8 cellular contexts compared by ENCODE assay signal in the genomic region with DNA sequence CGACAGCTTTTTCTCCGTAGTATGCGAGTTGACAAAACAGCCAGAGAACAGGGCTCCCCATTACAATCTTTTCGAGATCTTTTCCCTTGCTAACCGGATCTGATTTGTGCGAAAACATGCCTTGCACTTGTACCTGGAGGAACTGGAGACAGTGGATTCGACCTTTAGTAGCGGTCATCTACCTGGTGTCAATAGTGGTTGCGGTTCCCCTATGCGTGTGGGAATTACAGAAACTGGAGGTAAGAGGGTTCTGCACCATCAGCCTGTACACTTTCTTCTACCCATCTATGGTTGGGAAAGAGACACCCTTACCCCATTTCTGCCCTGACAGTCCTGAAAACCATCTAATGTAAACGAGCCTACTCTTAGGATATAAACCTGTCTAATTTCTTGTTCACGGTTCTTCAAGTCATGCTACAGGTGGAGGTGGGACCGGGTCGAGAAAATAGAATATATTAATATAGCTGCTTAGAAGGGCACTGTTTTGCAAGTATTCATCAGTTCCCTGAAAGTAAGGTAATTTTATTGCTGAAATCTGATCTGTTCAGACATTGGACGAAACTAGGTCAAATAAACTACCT. TPM values are rescaled to one million over a fixed set of nuclear protein-coding genes. Genes with fewer than 3 reads are reported as not detected.
DNase-seq lines count a peak whose midpoint lies in the region; ATAC-seq and TF ChIP-seq lines count a peak whose summit lies in the region.

No MANE protein-coding gene starts in this region.

- H3K36me3 Mint-ChIP-seq in brain: peaks cover 24% of the 10 kb centered on the region
- H3K36me3 Mint-ChIP-seq in memory B cell: peaks cover 16% of the 10 kb centered on the region

- peak overlapping the region; percentile 87 for H2AFZ ChIP-seq in ACC112 (ENCODE audit: low read length, unreplicated experiment)

- DNase-seq in memory B cell (ENCODE audit: low spot score in 2 of 2) (no peak), hypothalamus (lab: John Stamatoyannopoulos, UW) (no peak), AML-193 (lab: John Stamatoyannopoulos, UW) (no peak), T1000 (lab: John Stamatoyannopoulos, UW) (no peak)

- H3K27me3 ChIP-seq in ACC112 (ENCODE audit: insufficient read depth, low read length): no peaks in the 10 kb centered on the region

- peaks cover 19% of the 10 kb centered on the region for H3K27me3 Mint-ChIP-seq in brain
- H3K27me3 Mint-ChIP-seq in memory B cell: no peaks in the 10 kb centered on the region

- peaks cover 7% of the 10 kb centered on the region for H3K4me1 ChIP-seq in ACC112 (ENCODE audit: control insufficient read depth, insufficient read depth, low read length, unreplicated experiment)

- no peaks in the 10 kb centered on the region for H3K9me3 Mint-ChIP-seq in brain
- no peaks in the 10 kb centered on the region for H3K9me3 Mint-ChIP-seq in memory B cell

- peak overlapping the region; percentile 84 for H3K4me3 ChIP-seq in ACC112 (ENCODE audit: low read depth, low read length)

- peaks cover 4% of the 10 kb centered on the region; the same call in 1 of the 2 replicates for H3K36me3 ChIP-seq in ACC112 (ENCODE audit: insufficient read depth, low read length)

- peaks cover 65% of the 10 kb centered on the region for H3K4me1 Mint-ChIP-seq in brain
- H3K4me1 Mint-ChIP-seq in memory B cell: peaks cover 21% of the 10 kb centered on the region

- peak overlapping the region; percentile 94 to 98 (median 96) for H3K27ac Mint-ChIP-seq in brain
- peak overlapping the region; percentile 91 for H3K27ac Mint-ChIP-seq in memory B cell

- H3K4me3 Mint-ChIP-seq in brain (peak overlapping the region; percentile 91 to 96 (median 95)), memory B cell (peak overlapping the region; percentile 92)

- no peak for TF ChIP-seq CTCF in brain (conservative IDR thresholded peaks at IDR 0.05)

- peaks cover 27% of the 10 kb centered on the region for H3K79me2 ChIP-seq in ACC112 (ENCODE audit: control insufficient read depth, insufficient read depth, low read length, unreplicated experiment)

- ATAC-seq in GM19351 (IDR thresholded peaks at IDR 0.05; ENCODE audit: unreplicated experiment) (peak; percentile 9), HG03442 (IDR thresholded peaks at IDR 0.05; ENCODE audit: unreplicated experiment) (peak; percentile 8), memory B cell (ENCODE audit: low read depth) (no peak)

- no peak overlapping the region for H3K27ac ChIP-seq in ACC112 (ENCODE audit: low read depth, low read length)

RNA-seq across cellular contexts. Expression of a gene that starts 0.7 kb away (rescaled TPM):
- polyA plus RNA-seq in brain (ENCODE audit: insufficient read depth, low read depth, low replicate concordance): 8.7 TPM
